In the genomic region with DNA sequence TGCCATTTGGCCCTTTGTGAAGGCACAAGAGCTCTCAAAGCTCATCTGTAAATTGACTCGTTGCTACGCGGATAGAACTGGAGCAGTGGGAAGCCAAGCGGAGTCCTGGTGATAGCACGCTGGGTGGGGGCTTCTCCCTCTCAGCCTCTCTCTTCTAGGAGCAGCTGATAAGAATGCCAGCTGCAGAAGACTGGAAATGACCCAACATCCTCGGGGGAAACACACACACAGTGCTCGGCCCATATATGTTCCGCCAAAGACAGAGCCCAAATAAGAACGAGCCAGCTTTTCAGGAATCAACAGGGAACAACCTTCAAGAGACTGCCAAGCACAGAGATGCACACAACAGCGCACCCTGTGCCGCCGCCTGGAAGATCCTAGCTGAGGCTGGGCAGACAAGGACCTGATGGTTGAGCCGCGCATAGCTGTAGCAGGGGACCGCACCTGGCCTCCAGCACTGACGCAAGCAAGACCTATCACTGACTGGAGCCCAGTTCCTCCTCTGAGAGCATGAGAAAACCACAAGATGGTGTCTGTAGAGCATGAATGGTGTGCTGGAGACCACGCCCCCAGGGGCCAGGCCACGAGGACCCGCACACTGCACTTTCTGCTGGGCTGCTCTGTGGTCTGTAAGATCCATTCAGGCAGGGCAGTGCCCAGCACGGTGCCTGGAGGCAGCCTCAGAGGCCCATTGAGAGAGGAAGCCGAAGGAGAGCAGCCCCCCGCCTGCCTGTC, we compare ENCODE assay signal across 8 cellular contexts. TPM values are rescaled to one million over a fixed set of nuclear protein-coding genes. Genes with fewer than 3 reads are reported as not detected.
DNase-seq lines count a peak whose midpoint lies in the region; ATAC-seq and TF ChIP-seq lines count a peak whose summit lies in the region.

No MANE protein-coding gene starts in this region.

- H3K27ac ChIP-seq in muscle layer of colon (ENCODE audit: low read depth, low read length) (peak overlapping the region; percentile 6), tibial artery (peak overlapping the region; percentile 42 to 45)

- H3K27me3 ChIP-seq in muscle layer of colon (ENCODE audit: control insufficient read depth in 1 of 2, insufficient read depth in 2 of 2, low read length in 2 of 2) (no peaks in the 10 kb centered on the region), tibial artery (no peaks in the 10 kb centered on the region)

- H3K4me3 ChIP-seq in muscle layer of colon (ENCODE audit: low read depth in 1 of 2, low read length in 2 of 2) (peak overlapping the region in 1 of 2 donors; percentile 50), tibial artery (peak overlapping the region; percentile 10 to 28)

- no peaks in the 10 kb centered on the region for H3K36me3 ChIP-seq in muscle layer of colon (ENCODE audit: insufficient read depth, low read length)
- no peaks in the 10 kb centered on the region for H3K36me3 ChIP-seq in tibial artery

- H3K27ac Mint-ChIP-seq in T-helper 2 cell treated with Interferon-gamma antibody and Interleukin-4, amounts not matched to agents 5 μg/mL and 100 μg/mL, for 36 hours, result peak overlapping the region; percentile 89
- H3K27ac Mint-ChIP-seq in brain, result peak overlapping the region; percentile 42 to 97 (median 95)

- H3K9me3 Mint-ChIP-seq in T-helper 2 cell treated with Interferon-gamma antibody and Interleukin-4, amounts not matched to agents 5 μg/mL and 100 μg/mL, for 36 hours, result no peaks in the 10 kb centered on the region
- H3K9me3 Mint-ChIP-seq in brain, result no peaks in the 10 kb centered on the region

- DNase-seq in COLO668 (lab: John Stamatoyannopoulos, UW; ENCODE audit: unreplicated experiment) (peak; percentile 5), tibial artery (no peak)
- DNase-seq in T-helper 2 cell treated with Interferon-gamma antibody and Interleukin-4, amounts not matched to agents 5 μg/mL and 100 μg/mL, for 36 hours (ENCODE audit: low spot score), result peak; percentile 65
- no peak for DNase-seq in effector CD8-positive, alpha-beta T cell (lab: John Stamatoyannopoulos, UW)

- intact Hi-C loops in tibial artery (cut with DNase I; ENCODE audit: low total_unique reads), result no loop called here

- H3K4me1 Mint-ChIP-seq in T-helper 2 cell treated with Interferon-gamma antibody and Interleukin-4, amounts not matched to agents 5 μg/mL and 100 μg/mL, for 36 hours (ENCODE audit: low read depth), result peaks cover 64% of the 10 kb centered on the region
- peaks cover 95% of the 10 kb centered on the region for H3K4me1 Mint-ChIP-seq in brain

- H3K9me3 ChIP-seq in muscle layer of colon (ENCODE audit: low read length) (no peaks in the 10 kb centered on the region), tibial artery (no peaks in the 10 kb centered on the region)

- H3K4me3 Mint-ChIP-seq in T-helper 2 cell treated with Interferon-gamma antibody and Interleukin-4, amounts not matched to agents 5 μg/mL and 100 μg/mL, for 36 hours, result peak overlapping the region; percentile 87
- H3K4me3 Mint-ChIP-seq in brain, result peak overlapping the region; percentile 3 to 76 (median 70)

- peak overlapping the region; percentile 14 for H3K9ac ChIP-seq in muscle layer of colon (ENCODE audit: low read length)

- H3K4me1 ChIP-seq in muscle layer of colon (ENCODE audit: insufficient read depth, low read length) (peaks cover 54% of the 10 kb centered on the region), tibial artery (peaks cover 14 to 74% (median 51%) of the 10 kb centered on the region in 4 donors)

- peaks cover 2% of the 10 kb centered on the region for H3K36me3 Mint-ChIP-seq in T-helper 2 cell treated with Interferon-gamma antibody and Interleukin-4, amounts not matched to agents 5 μg/mL and 100 μg/mL, for 36 hours (ENCODE audit: low read depth)
- no peaks in the 10 kb centered on the region for H3K36me3 Mint-ChIP-seq in brain

- H3K27me3 Mint-ChIP-seq in T-helper 2 cell treated with Interferon-gamma antibody and Interleukin-4, amounts not matched to agents 5 μg/mL and 100 μg/mL, for 36 hours (ENCODE audit: low read depth), result no peaks in the 10 kb centered on the region
- no peaks in the 10 kb centered on the region for H3K27me3 Mint-ChIP-seq in brain

- TF ChIP-seq CTCF in brain (conservative IDR thresholded peaks at IDR 0.05) (no peak), tibial artery (IDR thresholded peaks at IDR 0.05) (no peak)

- ATAC-seq in GM19438 (IDR thresholded peaks at IDR 0.05; ENCODE audit: low read depth, unreplicated experiment) (peak; percentile 38), HG03571 (IDR thresholded peaks at IDR 0.05; ENCODE audit: unreplicated experiment) (peak; percentile 37)

RNA-seq across cellular contexts. Expression of gene SLC35E1, which starts 16.0 kb away (rescaled TPM):
- polyA plus RNA-seq in brain (ENCODE audit: insufficient read depth, low read depth, low replicate concordance), result 25.9 TPM

RNA-seq across cellular contexts. Expression of gene MED26, which starts 39.7 kb away (rescaled TPM):
- polyA plus RNA-seq in brain (ENCODE audit: insufficient read depth, low read depth, low replicate concordance), result 5.6 TPM

RNA-seq across cellular contexts. Expression of gene CHERP, which starts 46.0 kb away (rescaled TPM):
- 32.9 TPM for polyA plus RNA-seq in brain (ENCODE audit: insufficient read depth, low read depth, low replicate concordance)

Comparison
In these comparisons a context has a peak if more than half of its experiments do, and no peak if none do; other contexts are left out.
1. DNase-seq: peak in COLO668 (single experiment) and T-helper 2 cell treated with Interferon-gamma antibody and Interleukin-4, amounts not matched to agents 5 μg/mL and 100 μg/mL, for 36 hours (single experiment); none in tibial artery (0 of 2) and effector CD8-positive, alpha-beta T cell (single experiment).